Comparison of ENCODE assay signal across 15 cellular contexts in genomic region chr1:3327389-3327702, GRCh38.
A peak's percentile ranks its signal among the peaks of the same experiment; 100 is the strongest.
DNase-seq lines count a peak whose midpoint lies in the region; ATAC-seq and TF ChIP-seq lines count a peak whose summit lies in the region.
"Had no signal": no experiment of that assay in that cellular context is flagged by ENCODE, and none has a peak within 500 bp of the region (broad histone marks: within the 10 kb centered on the region; RNA-seq: fewer than 3 reads in every experiment).

No MANE protein-coding gene starts in this region.

- no peak overlapping the region for H3K27ac Mint-ChIP-seq in glutamatergic neuron (ENCODE audit: unreplicated experiment)
- H3K27ac Mint-ChIP-seq: CD8-positive, alpha-beta memory T cell had no signal

- TF ChIP-seq CTCF in heart right ventricle (IDR thresholded peaks at IDR 0.05) (no peak), thyroid gland (IDR thresholded peaks at IDR 0.05) (no peak), mucosa of descending colon (IDR thresholded peaks at IDR 0.05) (no peak), glutamatergic neuron (IDR thresholded peaks at IDR 0.05; ENCODE audit: partially characterized antibody, unreplicated experiment) (no peak)

- H3K9me3 ChIP-seq in heart right ventricle (no peaks in the 10 kb centered on the region), thyroid gland (no peaks in the 10 kb centered on the region), mucosa of descending colon (no peaks in the 10 kb centered on the region)
- H3K9me3 ChIP-seq: A549, BE2C, Caco-2 had no signal

- H3K36me3 ChIP-seq in heart right ventricle = no peaks in the 10 kb centered on the region
- no peaks in the 10 kb centered on the region for H3K36me3 ChIP-seq in H7 (replicated peaks; ENCODE audit: control insufficient read depth, insufficient read depth, low read length)
- no peaks in the 10 kb centered on the region for H3K36me3 ChIP-seq in thyroid gland
- H3K36me3 ChIP-seq in mucosa of descending colon (ENCODE audit: low read depth) = no peaks in the 10 kb centered on the region
- H3K36me3 ChIP-seq: BE2C had no signal

- H3K27me3 Mint-ChIP-seq in glutamatergic neuron (ENCODE audit: unreplicated experiment) = peaks cover 4% of the 10 kb centered on the region

- H3K27ac ChIP-seq in heart right ventricle = peak overlapping the region in 7 of 10 donors; percentile 41 to 80 (median 65)
- H3K27ac ChIP-seq in thyroid gland = peak overlapping the region; percentile 50 to 70 (median 66)
- H3K27ac ChIP-seq: A549, HL-60 had no signal

- H3K27me3 ChIP-seq in heart right ventricle (peaks cover 0 to 37% (median 12%) of the 10 kb centered on the region in 7 donors), H7 (ENCODE audit: control insufficient read depth, insufficient read depth, low read length) (no peaks in the 10 kb centered on the region), thyroid gland (no peaks in the 10 kb centered on the region)
- H3K27me3 ChIP-seq: BE2C had no signal

- H3K4me1 ChIP-seq in heart right ventricle (peaks cover 11 to 61% (median 36%) of the 10 kb centered on the region in 9 donors), thyroid gland (peaks cover 41 to 65% of the 10 kb centered on the region in 2 donors), mucosa of descending colon (ENCODE audit: low read depth) (peaks cover 7% of the 10 kb centered on the region)
- H3K4me1 ChIP-seq: A549, BE2C had no signal

- H3K4me3 Mint-ChIP-seq in glutamatergic neuron (ENCODE audit: unreplicated experiment) = no peak overlapping the region
- H3K4me3 Mint-ChIP-seq: CD8-positive, alpha-beta memory T cell had no signal

- no peaks in the 10 kb centered on the region for H3K4me1 Mint-ChIP-seq in glutamatergic neuron (ENCODE audit: low read depth, unreplicated experiment)
- H3K4me1 Mint-ChIP-seq: CD8-positive, alpha-beta memory T cell had no signal

- DNase-seq in heart right ventricle (no peak), left ventricle myocardium superior (no peak), H7 (peak; percentile 62), ecto neural progenitor cell (ENCODE audit: low spot score) (peak; percentile 67), thyroid gland (peak; percentile 73 to 75), mucosa of descending colon (no peak), glutamatergic neuron (no peak)
- DNase-seq: BE2C; Caco-2; CD8-positive, alpha-beta memory T cell; DMS53 had no signal

- intact Hi-C loops in heart right ventricle (cut with DNase I) = no loop called here
- intact Hi-C loops in left ventricle myocardium superior (cut with micrococcal nuclease) = no loop called here
- intact Hi-C loops in thyroid gland (cut with DNase I) = no loop called here
- intact Hi-C loops in mucosa of descending colon (cut with DNase I, micrococcal nuclease) = no loop called here

- no peak for TF ChIP-seq POLR2A in thyroid gland (IDR thresholded peaks at IDR 0.05)

- no peak for ATAC-seq in heart right ventricle
- no peak for ATAC-seq in left ventricle myocardium superior
- no peak for ATAC-seq in mucosa of descending colon
- ATAC-seq: A549, GM12878, HCT116 had no signal

- H3K36me3 Mint-ChIP-seq in glutamatergic neuron (ENCODE audit: unreplicated experiment) = peaks cover 5% of the 10 kb centered on the region
- H3K36me3 Mint-ChIP-seq: CD8-positive, alpha-beta memory T cell had no signal

- peaks cover 6% of the 10 kb centered on the region for H3K9me3 Mint-ChIP-seq in glutamatergic neuron (ENCODE audit: unreplicated experiment)
- H3K9me3 Mint-ChIP-seq: CD8-positive, alpha-beta memory T cell had no signal

- 57 to 67% methylated on average over 15 of the region's 15 CpGs for WGBS in heart right ventricle, 2 donors
- WGBS in thyroid gland, 2 donors = 49 to 88% methylated on average over 4 to 14 of the region's 15 CpGs

- H3K4me3 ChIP-seq in heart right ventricle = no peak overlapping the region
- H3K4me3 ChIP-seq in H7 (ENCODE audit: insufficient read depth, low read depth, low read length) = no peak overlapping the region
- no peak overlapping the region for H3K4me3 ChIP-seq in thyroid gland (replicated peaks in 1 of 3)
- no peak overlapping the region for H3K4me3 ChIP-seq in mucosa of descending colon
- H3K4me3 ChIP-seq: A549, GM12878 had no signal

Comparison
In these comparisons a context has a peak if more than half of its experiments do, and no peak if none do; other contexts are left out.
1. DNase-seq: peak in H7 (single experiment), ecto neural progenitor cell (single experiment) and thyroid gland (2 of 2); none in heart right ventricle (0 of 2), left ventricle myocardium superior (single experiment), mucosa of descending colon (0 of 3) and glutamatergic neuron (single experiment).